8 cellular contexts compared by ENCODE assay signal in the genomic region with DNA sequence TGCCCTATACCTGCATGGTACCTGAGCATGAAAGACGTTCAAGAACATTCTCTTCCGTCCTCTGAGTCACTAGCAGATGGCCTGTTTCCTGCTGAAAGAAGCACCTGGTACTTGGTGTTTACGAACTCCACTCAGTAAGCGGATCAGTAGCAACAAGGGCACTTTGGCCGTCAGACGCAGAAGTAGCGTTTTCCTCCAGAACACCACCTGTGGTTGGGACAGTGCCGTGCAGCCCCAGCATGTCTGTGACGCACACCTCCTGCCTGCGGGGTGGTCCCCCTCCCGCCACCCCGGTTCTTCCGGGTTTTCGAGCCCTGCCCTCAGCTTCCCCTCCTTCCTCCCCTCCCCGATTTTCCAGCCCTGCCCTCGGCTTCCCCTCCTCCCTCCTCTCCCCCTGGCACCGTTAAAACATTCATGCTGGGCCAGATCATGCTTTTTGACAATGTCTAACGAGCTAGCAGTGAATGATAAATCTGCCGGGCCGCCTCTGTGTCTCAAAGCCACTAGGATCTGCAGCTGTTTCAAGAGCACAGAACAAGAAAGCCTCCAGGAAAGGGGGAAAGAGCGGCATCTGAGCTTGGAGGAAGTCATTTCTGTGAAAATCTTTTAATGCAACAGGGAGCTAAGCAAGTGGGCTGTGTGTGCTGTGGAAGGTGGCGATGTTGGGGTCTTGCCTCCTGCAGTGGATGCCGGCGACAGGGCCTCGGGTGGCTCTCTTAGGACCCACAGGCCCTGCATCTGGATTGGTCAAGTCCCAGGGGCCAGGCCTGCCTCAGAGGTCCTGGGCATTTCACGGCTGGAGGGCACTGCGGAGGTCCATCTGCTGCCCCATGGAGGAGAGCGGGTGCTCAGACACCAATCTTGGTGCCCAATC.
DNase-seq lines count a peak whose midpoint lies in the region; ATAC-seq, FAIRE-seq and TF ChIP-seq lines count a peak whose summit lies in the region.

No MANE protein-coding gene starts in this region.

- TF ChIP-seq POLR2A in sigmoid colon (IDR thresholded peaks at IDR 0.05) = no peak

- peak overlapping the region; percentile 69 for H3K27ac ChIP-seq in RWPE1
- H3K27ac ChIP-seq in colonic mucosa = no peak overlapping the region
- H3K27ac ChIP-seq in sigmoid colon = no peak overlapping the region

- CTCF ChIA-PET in RWPE1 (lab: Yijun Ruan, JAX) = no interaction called here

- TF ChIP-seq EP300 in sigmoid colon (IDR thresholded peaks at IDR 0.05) = no peak

- H3K4me1 ChIP-seq in colonic mucosa (no peaks in the 10 kb centered on the region), sigmoid colon (peaks cover 0 to 15% (median 10%) of the 10 kb centered on the region in 4 donors)

- H3K4me3 ChIP-seq in colonic mucosa (no peak overlapping the region), sigmoid colon (no peak overlapping the region)

- no peak for FAIRE-seq in frontal cortex (lab: Jason Lieb, UNC)

- WGBS in sigmoid colon, 2 donors = 35 to 41% methylated on average over 28 of the region's 28 CpGs

- H3K9ac ChIP-seq in colonic mucosa (ENCODE audit: low read depth in 2 of 2, low read length in 2 of 2) = peak overlapping the region in 1 of 2 donors; percentile 39

- H3K9me3 ChIP-seq in colonic mucosa (no peaks in the 10 kb centered on the region), sigmoid colon (no peaks in the 10 kb centered on the region)

- no peaks in the 10 kb centered on the region for H3K36me3 ChIP-seq in colonic mucosa
- no peaks in the 10 kb centered on the region for H3K36me3 ChIP-seq in sigmoid colon

- intact Hi-C loops in colonic mucosa (cut with DNase I) (no loop called here), sigmoid colon (cut with DNase I) (loop anchor here (5.0 kb wide), 3 partner anchors 63 to 333 kb away; partner anchors contain the start of gene DLL1)

- no peaks in the 10 kb centered on the region for H3K27me3 ChIP-seq in colonic mucosa
- H3K27me3 ChIP-seq in sigmoid colon = peaks cover 4 to 17% (median 5%) of the 10 kb centered on the region in 3 donors

- DNase-seq in GM19238 (ENCODE audit: insufficient read length, low spot score) (peak; percentile 32), RWPE1 (ENCODE audit: low spot score) (no peak), colonic mucosa (peak; percentile 33), sigmoid colon (peak; percentile 82), RKO (ENCODE audit: low spot score) (no peak), OCI-M1 (lab: John Stamatoyannopoulos, UW) (no peak), frontal cortex (ENCODE audit: low spot score in 2 of 2) (no peak)

- TF ChIP-seq CTCF in RWPE1 (conservative IDR thresholded peaks at IDR 0.05; ENCODE audit: low read depth) = no peak
- TF ChIP-seq CTCF in colonic mucosa (IDR thresholded peaks at IDR 0.05) = no peak
- TF ChIP-seq CTCF in sigmoid colon (IDR thresholded peaks at IDR 0.05) = no peak

- POLR2A ChIA-PET in RWPE1 (lab: Yijun Ruan, JAX; ENCODE audit: low non-redundant PET) = no interaction called here

- peak; percentile 93 for ATAC-seq in HG03378 (IDR thresholded peaks at IDR 0.05; ENCODE audit: unreplicated experiment)

Comparison
In these comparisons a context has a peak if more than half of its experiments do, and no peak if none do; other contexts are left out.
1. DNase-seq: peak in GM19238 (single experiment), colonic mucosa (single experiment) and sigmoid colon (single experiment); none in RWPE1 (single experiment), RKO (single experiment), OCI-M1 (single experiment) and frontal cortex (0 of 2).